In genomic region chr1:212792396-212792908, GRCh38 we compare ENCODE assay signal across 8 cellular contexts. TPM values are rescaled to one million over a fixed set of nuclear protein-coding genes. Genes with fewer than 3 reads are reported as not detected.
A peak's percentile ranks its signal among the peaks of the same experiment; 100 is the strongest.
DNase-seq lines count a peak whose midpoint lies in the region; FAIRE-seq and TF ChIP-seq lines count a peak whose summit lies in the region.

No MANE protein-coding gene starts in this region.

- peak overlapping the region; percentile 94 to 99 (median 98) for H3K4me3 Mint-ChIP-seq in IgD-negative memory B cell

- H3K4me1 ChIP-seq in A673 (ENCODE audit: insufficient read depth, low read length, poor library complexity, severe bottlenecking): peaks cover 4% of the 10 kb centered on the region
- H3K4me1 ChIP-seq in muscle layer of colon (ENCODE audit: insufficient read depth, low read length): peaks cover 5% of the 10 kb centered on the region

- peak overlapping the region; percentile 98 for H3K9ac ChIP-seq in muscle layer of colon (ENCODE audit: low read length)

- H3K27ac Mint-ChIP-seq in IgD-negative memory B cell: peak overlapping the region; percentile 91 to 98 (median 97)

- no peak for TF ChIP-seq POLR2A in GM12891 (IDR thresholded peaks at IDR 0.05; ENCODE audit: low read depth, low read length)

- DNase-seq in A673 (ENCODE audit: low spot score) (no peak), caudate nucleus (lab: John Stamatoyannopoulos, UW) (no peak), GM12891 (ENCODE audit: insufficient read length, low spot score) (no peak), AG08395 (ENCODE audit: low spot score) (no peak)
- no peak for DNase-seq in stimulated activated CD4-positive, alpha-beta T cell treated with anti-CD3 and anti-CD28 coated beads, Interleukin-12 subunit alpha, Interleukin-12 subunit beta, amount 100 ng/mL, for 4 hours
- no peak for DNase-seq in activated CD4-positive, CD25-positive, alpha-beta regulatory T cell treated with anti-CD3 and anti-CD28 coated beads, Interleukin-2, amount 50 U/mL, for 72 hours

- peak overlapping the region; percentile 80 for H3K4me3 ChIP-seq in A673 (ENCODE audit: low read depth, low read length, poor library complexity, severe bottlenecking)
- peak overlapping the region; percentile 94 to 100 for H3K4me3 ChIP-seq in muscle layer of colon (ENCODE audit: low read depth in 1 of 2, low read length in 2 of 2)

- CTCF ChIA-PET in A673 (lab: Charles Lee): interaction anchor here (0.6 to 1.0 kb wide), 2 partner anchors 42 to 61 kb away, joined by 3 read pairs; no protein-coding TSS in a partner anchor

- H3K27me3 ChIP-seq in A673 (replicated peaks; ENCODE audit: insufficient read depth, low read depth, low read length, poor library complexity): no peaks in the 10 kb centered on the region
- H3K27me3 ChIP-seq in muscle layer of colon (ENCODE audit: control insufficient read depth in 1 of 2, insufficient read depth in 2 of 2, low read length in 2 of 2): no peaks in the 10 kb centered on the region

- H3K4me1 Mint-ChIP-seq in IgD-negative memory B cell: peaks cover 15 to 35% (median 22%) of the 10 kb centered on the region in 3 donors

- FAIRE-seq in GM12891 (lab: Jason Lieb, UNC): no peak

- POLR2A ChIA-PET in A673 (lab: Charles Lee; ENCODE audit: low non-redundant PET): interaction anchor here (0.6 kb wide), 1 partner anchor 780 kb away, joined by 6 read pairs; no protein-coding TSS in a partner anchor

- peaks cover 6% of the 10 kb centered on the region for H3K36me3 Mint-ChIP-seq in IgD-negative memory B cell

- peaks cover 2 to 5% (median 4%) of the 10 kb centered on the region in 3 donors for H3K9me3 Mint-ChIP-seq in IgD-negative memory B cell

- no peak for TF ChIP-seq CTCF in A673 (conservative IDR thresholded peaks at IDR 0.05; ENCODE audit: low read depth, low read length)

- peaks cover 8% of the 10 kb centered on the region for H3K36me3 ChIP-seq in A673 (ENCODE audit: insufficient read depth, low read length, poor library complexity, severe bottlenecking)
- H3K36me3 ChIP-seq in muscle layer of colon (ENCODE audit: insufficient read depth, low read length): peaks cover 6% of the 10 kb centered on the region

- H3K9me3 ChIP-seq in A673 (ENCODE audit: low read depth, low read length, poor library complexity, severe bottlenecking) (no peaks in the 10 kb centered on the region), muscle layer of colon (ENCODE audit: low read length) (no peaks in the 10 kb centered on the region)

- H3K27ac ChIP-seq in A673 (ENCODE audit: low read depth, low read length, poor library complexity, severe bottlenecking): peak overlapping the region; percentile 81
- H3K27ac ChIP-seq in caudate nucleus (ENCODE audit: low read depth, low read length): peak overlapping the region; percentile 87
- peak overlapping the region; percentile 100 for H3K27ac ChIP-seq in muscle layer of colon (ENCODE audit: low read depth, low read length)

- intact Hi-C loops in A673 (cut with micrococcal nuclease; ENCODE audit: unreplicated experiment): loop anchor here (5.0 kb wide), 2 partner anchors 65 to 185 kb away; partner anchors contain the start of genes ATF3 and FLVCR1

- no TSS peak for BruUV-seq in A673 (replicated peaks; lab: Mats Ljungman, UMichigan)

- H3K27me3 Mint-ChIP-seq in IgD-negative memory B cell: no peaks in the 10 kb centered on the region

TF ChIP-seq in GM12891, 5 proteins besides CTCF, POLR2A, EP300 and RAD21:
- TF ChIP-seq SPI1 (IDR thresholded peaks at IDR 0.05; ENCODE audit: low read depth, low read length) (no peak), POLR2AphosphoS5 (IDR thresholded peaks at IDR 0.05; ENCODE audit: low read depth, low read length) (no peak), POU2F2 (IDR thresholded peaks at IDR 0.05; ENCODE audit: low read depth, low read length) (no peak), PAX5 (IDR thresholded peaks at IDR 0.05; ENCODE audit: insufficient read depth, low read length, severe bottlenecking) (no peak), TAF1 (IDR thresholded peaks at IDR 0.05; ENCODE audit: low read depth, low read length) (no peak)
TF ChIP-seq in GM12891: peak in this region for 0.

RNA-seq across cellular contexts. Expression of gene TATDN3, which starts 0.8 kb away (rescaled TPM):
- 17.3 and 22.6 TPM in 2 replicates for total RNA-seq in A673 (2021)
- polyA plus RNA-seq in IgD-negative memory B cell: 30.0 TPM
- polyA plus RNA-seq in GM12891 (2012; ENCODE audit: low read depth, missing spikeins): 11.1 TPM

RNA-seq across cellular contexts. Expression of gene NSL1, which starts 0.9 kb away (rescaled TPM):
- 48.5 and 53.6 TPM in 2 replicates for total RNA-seq in A673 (2021)
- polyA plus RNA-seq in IgD-negative memory B cell: 71.5 TPM
- 20.4 TPM for polyA plus RNA-seq in GM12891 (2012; ENCODE audit: low read depth, missing spikeins)

RNA-seq across cellular contexts. Expression of gene SPATA45, which starts 55.0 kb away (rescaled TPM):
- 1.1 TPM in 1 of 2 replicates, not detected in the other for total RNA-seq in A673 (2021)
- polyA plus RNA-seq in IgD-negative memory B cell: 0.80 TPM
- not detected for polyA plus RNA-seq in GM12891 (2012; ENCODE audit: low read depth, missing spikeins)
